ENCODE assay signal across 11 cellular contexts in the genomic region with DNA sequence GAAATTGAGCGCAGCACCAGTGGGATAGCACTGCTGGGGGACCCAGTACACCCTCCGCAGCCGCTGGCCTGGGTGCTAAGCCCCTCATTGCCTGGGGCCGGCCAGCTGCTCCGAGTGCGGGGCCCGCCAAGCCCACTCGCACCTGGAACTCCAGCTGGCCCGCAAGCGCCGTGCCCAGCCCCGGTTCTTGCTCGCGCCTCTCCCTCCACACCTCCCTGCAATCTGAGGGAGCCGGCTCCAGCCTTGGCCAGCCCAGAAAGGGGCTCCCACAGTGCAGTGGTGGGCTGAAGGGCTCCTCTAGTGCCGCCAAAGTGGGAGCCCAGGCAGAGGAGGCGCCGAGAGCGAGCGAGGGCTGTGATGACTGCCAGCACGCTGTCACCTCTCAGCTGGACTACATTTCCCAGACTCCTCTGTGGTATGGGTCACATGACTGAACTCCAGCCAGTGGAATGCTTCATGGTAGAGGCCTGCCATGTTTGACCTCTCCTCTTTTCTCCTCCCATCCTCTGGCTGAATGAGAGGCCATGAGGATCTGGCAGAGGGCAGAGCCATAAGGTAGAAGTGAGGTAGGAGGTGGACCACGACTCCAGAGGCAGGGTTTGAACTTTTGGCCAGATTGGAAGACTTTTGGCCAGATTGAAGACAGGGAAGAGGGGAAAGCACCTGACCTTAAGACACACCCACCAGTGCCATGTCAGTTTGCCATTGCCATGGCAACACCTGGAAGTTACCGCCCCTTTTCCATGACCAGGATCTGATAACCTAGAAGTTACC. TPM values are rescaled to one million over a fixed set of nuclear protein-coding genes. Genes with fewer than 3 reads are reported as not detected.
DNase-seq lines count a peak whose midpoint lies in the region; ATAC-seq and TF ChIP-seq lines count a peak whose summit lies in the region.
"Had no signal": no experiment of that assay in that cellular context is flagged by ENCODE, and none has a peak within 500 bp of the region (broad histone marks: within the 10 kb centered on the region; RNA-seq: fewer than 3 reads in every experiment).

No MANE protein-coding gene starts in this region.

- TF ChIP-seq CTCF in C4-2B (conservative IDR thresholded peaks at IDR 0.05) (no peak), GM13977 (IDR thresholded peaks at IDR 0.05; ENCODE audit: extremely low read depth, insufficient read depth, missing control alignments) (no peak)

- H3K36me3 Mint-ChIP-seq in T-cell: peaks cover 3% of the 10 kb centered on the region

- DNase-seq in GM13977 (ENCODE audit: low spot score) (peak; percentile 61), T-cell (no peak), iris pigment epithelial cell (ENCODE audit: low read depth) (peak; percentile 25), AG08395 (ENCODE audit: low spot score) (no peak), cerebellum (ENCODE audit: low spot score) (no peak)
- DNase-seq: NCI-H1694 had no signal

- H3K27ac ChIP-seq in C4-2B: peak overlapping the region; percentile 6; the same call in 1 of the 2 replicates

- in situ Hi-C loops in GM13977 (cut with MboI; ENCODE audit: low pct_unique_long_range_greater_than_20kb, low sequenced_read_pairs, unreplicated experiment): no loop called here

- CTCF ChIA-PET in T-cell (lab: Charles Lee): interaction anchor here in 1 of 2 donors (0.6 kb wide), 1 partner anchor 815 kb away, joined by 3 read pairs; no protein-coding TSS in a partner anchor

- H3K9me3 Mint-ChIP-seq in T-cell: no peaks in the 10 kb centered on the region

- no peak overlapping the region for H3K27ac Mint-ChIP-seq in T-cell

- peaks cover 5 to 10% of the 10 kb centered on the region in 2 donors for H3K27me3 Mint-ChIP-seq in T-cell

- POLR2A ChIA-PET in T-cell (lab: Charles Lee): no interaction called here

- ATAC-seq in T-cell (replicated peaks in 1 of 4) (peak in 3 of 4 experiments; percentile 26 to 55 (median 54)), HG03460 (IDR thresholded peaks at IDR 0.05; ENCODE audit: unreplicated experiment) (no peak), GM18498 (IDR thresholded peaks at IDR 0.05; ENCODE audit: unreplicated experiment) (no peak)

- H3K4me3 Mint-ChIP-seq in T-cell: no peak overlapping the region

- peaks cover 0 to 2% (median 0%) of the 10 kb centered on the region in 3 donors for H3K4me1 Mint-ChIP-seq in T-cell

RNA-seq across cellular contexts. Expression of a gene that starts 6.2 kb away (rescaled TPM):
- not detected for total RNA-seq in T-cell
- total RNA-seq in cerebellum: not detected
- total RNA-seq: astrocyte, liver had no signal

RNA-seq across cellular contexts. Expression of a gene that starts 38.4 kb away (rescaled TPM):
- not detected for total RNA-seq in T-cell
- 2.0 TPM for total RNA-seq in cerebellum

Comparison
In these comparisons a context has a peak if more than half of its experiments do, and no peak if none do; other contexts are left out.
1. DNase-seq: peak in GM13977 (single experiment) and iris pigment epithelial cell (single experiment); none in T-cell (0 of 34), AG08395 (single experiment) and cerebellum (single experiment).
2. ATAC-seq: peak in T-cell (3 of 4); none in HG03460 (single experiment) and GM18498 (single experiment).